2 cellular contexts compared by ENCODE assay signal in the genomic region with DNA sequence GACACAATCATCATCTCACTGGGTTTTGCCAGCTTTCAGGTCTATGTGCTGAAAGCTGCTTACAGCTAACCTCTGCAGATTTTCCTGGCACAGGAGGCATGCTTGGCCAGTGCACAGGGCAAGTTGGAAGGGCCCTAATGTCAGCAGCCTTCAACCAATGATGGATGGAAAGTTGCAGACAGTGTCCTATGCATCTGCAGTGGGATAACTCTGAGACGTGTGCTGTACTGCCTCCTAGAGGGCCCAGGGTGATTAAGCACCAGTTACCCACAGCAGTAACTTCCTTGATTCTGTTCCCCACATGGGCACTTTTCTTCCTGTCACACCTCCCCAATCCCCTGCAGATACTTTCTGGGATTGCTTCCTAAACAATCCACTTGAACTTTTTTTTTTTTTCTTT.
TF ChIP-seq lines count a peak whose summit lies in the region.

No MANE protein-coding gene starts in this region.

TF ChIP-seq in GM12891, 5 proteins besides CTCF, POLR2A, EP300 and RAD21:
- TF ChIP-seq SPI1 (IDR thresholded peaks at IDR 0.05; ENCODE audit: low read depth, low read length): no peak
- TF ChIP-seq POU2F2 (IDR thresholded peaks at IDR 0.05; ENCODE audit: low read depth, low read length): no peak
- no peak for TF ChIP-seq PAX5 (IDR thresholded peaks at IDR 0.05; ENCODE audit: insufficient read depth, low read length, severe bottlenecking)
- TF ChIP-seq TAF1 (IDR thresholded peaks at IDR 0.05; ENCODE audit: low read depth, low read length): no peak
- TF ChIP-seq POLR2AphosphoS5 (IDR thresholded peaks at IDR 0.05; ENCODE audit: low read depth, low read length): no peak

TF ChIP-seq in GM12878, 131 proteins besides CTCF, POLR2A, EP300 and RAD21:
- TF ChIP-seq TBL1XR1 (IDR thresholded peaks at IDR 0.05; ENCODE audit: low read depth, low read length) (no peak), SMC3 (IDR thresholded peaks at IDR 0.05; ENCODE audit: borderline replicate concordance, low read length) (peak; percentile 41; the same call in 1 of the 2 replicates)
